Comparison of ENCODE assay signal across 8 cellular contexts in the genomic region with DNA sequence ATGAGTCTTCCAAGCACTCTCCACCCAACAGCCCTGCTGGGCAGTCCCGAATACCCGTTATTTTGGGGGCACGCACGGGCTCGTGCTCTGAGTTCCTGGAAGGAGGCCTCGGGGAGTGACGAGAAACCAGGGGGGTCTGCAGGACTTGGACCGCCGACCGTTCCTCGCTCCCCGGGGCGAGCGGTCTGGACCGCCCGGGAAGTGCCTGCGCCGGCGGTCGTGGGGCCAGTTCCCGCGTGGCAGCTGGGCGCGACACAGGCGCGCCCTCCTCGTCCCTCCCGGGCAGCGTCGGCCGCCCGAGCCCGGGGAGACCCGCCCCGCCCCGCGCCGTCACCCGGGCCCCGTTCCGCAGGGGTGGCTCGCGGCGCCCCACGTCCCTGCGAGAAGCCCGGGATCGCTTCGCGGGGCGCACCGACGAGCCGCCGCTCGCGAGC.
DNase-seq lines count a peak whose midpoint lies in the region; ATAC-seq and TF ChIP-seq lines count a peak whose summit lies in the region.

No MANE protein-coding gene starts in this region.

- no peak for TF ChIP-seq CTCF in WERI-Rb-1 (IDR thresholded peaks at IDR 0.05; ENCODE audit: low read depth, low read length)
- no peak for TF ChIP-seq CTCF in nephron progenitor cell (IDR thresholded peaks at IDR 0.05)

- no peaks in the 10 kb centered on the region for H3K9me3 Mint-ChIP-seq in nephron progenitor cell

- no peaks in the 10 kb centered on the region for H3K9me3 ChIP-seq in WERI-Rb-1 (ENCODE audit: severe bottlenecking)

- H3K36me3 Mint-ChIP-seq in nephron progenitor cell (ENCODE audit: low read depth): peaks cover 10% of the 10 kb centered on the region

- no peaks in the 10 kb centered on the region for H3K27me3 ChIP-seq in WERI-Rb-1 (ENCODE audit: insufficient read depth, low read depth, severe bottlenecking)

- ATAC-seq in GM19372 (IDR thresholded peaks at IDR 0.05; ENCODE audit: low read depth, unreplicated experiment): peak; percentile 39
- peak; percentile 34 for ATAC-seq in HG03442 (IDR thresholded peaks at IDR 0.05; ENCODE audit: unreplicated experiment)

- peak overlapping the region; percentile 96 for H3K4me3 Mint-ChIP-seq in nephron progenitor cell

- peak; percentile 63 for DNase-seq in CD1c-positive myeloid dendritic cell (ENCODE audit: extremely low spot score)
- DNase-seq in WERI-Rb-1: no peak
- peak; percentile 39 for DNase-seq in fibroblast of peridontal ligament (ENCODE audit: extremely low read depth)
- no peak for DNase-seq in nephron progenitor cell
- DNase-seq in DMS114 treated with DMSO at 0.1 percent for 48 hours (lab: John Stamatoyannopoulos, UW; ENCODE audit: unreplicated experiment): no peak
- no peak for DNase-seq in activated CD4-positive, alpha-beta T cell treated with anti-CD3 and anti-CD28 coated beads for 1 hour

- H3K27ac ChIP-seq in WERI-Rb-1: peak overlapping the region; percentile 54; the same call in 1 of the 2 replicates

- H3K4me3 ChIP-seq in WERI-Rb-1 (ENCODE audit: low read depth, low read length): peak overlapping the region; percentile 58

- peaks cover 6% of the 10 kb centered on the region for H3K27me3 Mint-ChIP-seq in nephron progenitor cell (ENCODE audit: low read depth, poor library complexity)

- no peaks in the 10 kb centered on the region for H3K36me3 ChIP-seq in WERI-Rb-1

- H3K4me1 Mint-ChIP-seq in nephron progenitor cell: peaks cover 33% of the 10 kb centered on the region

- peak overlapping the region; percentile 92 for H3K27ac Mint-ChIP-seq in nephron progenitor cell

Comparison
In these comparisons a context has a peak if more than half of its experiments do, and no peak if none do; other contexts are left out.
1. DNase-seq: peak in CD1c-positive myeloid dendritic cell (single experiment) and fibroblast of peridontal ligament (single experiment); none in WERI-Rb-1 (single experiment), nephron progenitor cell (single experiment), DMS114 treated with DMSO at 0.1 percent for 48 hours (single experiment) and activated CD4-positive, alpha-beta T cell treated with anti-CD3 and anti-CD28 coated beads for 1 hour (single experiment).